In genomic region chr15:71109890-71110289, GRCh38 we compare ENCODE assay signal across 26 cellular contexts. TPM values are rescaled to one million over a fixed set of nuclear protein-coding genes. Genes with fewer than 3 reads are reported as not detected.
DNase-seq lines count a peak whose midpoint lies in the region; ATAC-seq, FAIRE-seq and TF ChIP-seq lines count a peak whose summit lies in the region.
"Had no signal": no experiment of that assay in that cellular context is flagged by ENCODE, and none has a peak within 500 bp of the region (broad histone marks: within the 10 kb centered on the region; RNA-seq: fewer than 3 reads in every experiment).

No MANE protein-coding gene starts in this region.

- no peak overlapping the region for H3K4me3 ChIP-seq in A549
- no peak overlapping the region for H3K4me3 ChIP-seq in IMR-90 (ENCODE audit: insufficient read depth, low read depth, low read length)
- H3K4me3 ChIP-seq in body of pancreas, result no peak overlapping the region
- no peak overlapping the region for H3K4me3 ChIP-seq in pancreas
- H3K4me3 ChIP-seq: SJCRH30 had no signal

- H4K5ac ChIP-seq in IMR-90 (ENCODE audit: low read depth, low read length), result peak overlapping the region; percentile 85

- H3K4me2 ChIP-seq in A549, result no peak overlapping the region
- no peak overlapping the region for H3K4me2 ChIP-seq in IMR-90 (ENCODE audit: low read depth, low read length)

- H2AFZ ChIP-seq in IMR-90 (replicated peaks; ENCODE audit: low read length, poor library complexity), result peak overlapping the region; percentile 48

- peak overlapping the region; percentile 43; the same call in 1 of the 2 replicates for H3K14ac ChIP-seq in IMR-90 (replicated peaks; ENCODE audit: low read depth, low read length)

- POLR2A ChIA-PET in A549 (lab: Yijun Ruan, JAX), result no interaction called here
- POLR2A ChIA-PET in IMR-90 (lab: Charles Lee; ENCODE audit: unreplicated experiment), result no interaction called here

- DNase-seq in A549 (ENCODE audit: low read depth in 1 of 2, low spot score in 1 of 2) (no peak), IMR-90 (no peak), body of pancreas (no peak), pancreas (no peak), NOMO-1 (lab: John Stamatoyannopoulos, UW; ENCODE audit: unreplicated experiment in 2 of 2) (no peak), SKM-1 treated with dmso at 0.1 percent for 144 hours (lab: John Stamatoyannopoulos, UW; ENCODE audit: unreplicated experiment) (no peak), DMS153 (lab: John Stamatoyannopoulos, UW) (no peak)
- DNase-seq: C1 segment of cervical spinal cord; Caco-2; CD4-positive, alpha-beta memory T cell; DMS79; GF-D8; NCI-H1092; NCI-H1417 treated with DMSO at 0.1 percent for 48 hours; NCI-H187 treated with DMSO at 0.1 percent for 48 hours; NCI-H2171 treated with DMSO at 0.1 percent for 48 hours; NCI-H524 treated with DMSO at 0.1 percent for 48 hours; NCI-H774; SJCRH30; T-cell had no signal

- no peak overlapping the region for H3K9ac ChIP-seq in IMR-90 (ENCODE audit: low read depth, low read length)

- no peaks in the 10 kb centered on the region for H3K9me3 ChIP-seq in A549
- H3K9me3 ChIP-seq in IMR-90 (ENCODE audit: control insufficient read depth, insufficient read depth, low read length), result no peaks in the 10 kb centered on the region
- H3K9me3 ChIP-seq in body of pancreas, result no peaks in the 10 kb centered on the region
- no peaks in the 10 kb centered on the region for H3K9me3 ChIP-seq in pancreas
- H3K9me3 ChIP-seq: Caco-2, SJCRH30 had no signal

- no peak overlapping the region for H2BK5ac ChIP-seq in IMR-90 (ENCODE audit: low read depth, low read length, poor library complexity, severe bottlenecking)

- H2AK5ac ChIP-seq in IMR-90 (ENCODE audit: low read depth, low read length), result peak overlapping the region; percentile 90

- H3K4me1 ChIP-seq in A549, result peaks cover 30% of the 10 kb centered on the region
- H3K4me1 ChIP-seq in IMR-90 (ENCODE audit: control insufficient read depth, insufficient read depth, low read length), result peaks cover 14% of the 10 kb centered on the region
- H3K4me1 ChIP-seq in body of pancreas, result no peaks in the 10 kb centered on the region
- H3K4me1 ChIP-seq in pancreas, result no peaks in the 10 kb centered on the region
- H3K4me1 ChIP-seq: Caco-2, SJCRH30 had no signal

- H2BK120ac ChIP-seq in IMR-90 (ENCODE audit: low read depth, low read length), result peak overlapping the region; percentile 65; the same call in 1 of the 2 replicates

- H3K4ac ChIP-seq in IMR-90 (ENCODE audit: low read depth, low read length), result peak overlapping the region; percentile 85

- intact Hi-C loops in IMR-90 (cut with micrococcal nuclease), result loop anchor here (1.0 to 2.0 kb wide), 2 partner anchors 333 to 691 kb away; no protein-coding TSS in a partner anchor
- intact Hi-C loops in body of pancreas (cut with DNase I), result loop anchor here (10.0 kb wide), 1 partner anchor 325 kb away; no protein-coding TSS in a partner anchor
- intact Hi-C loops in pancreas (cut with DNase I), result loop anchor here in 1 of 3 donors (10.0 kb wide), 1 partner anchor 335 kb away; no protein-coding TSS in a partner anchor

- peak overlapping the region in 1 of 2 experiments; percentile 70; a peak in 2 of 4 replicates for H4K8ac ChIP-seq in IMR-90 (ENCODE audit: low read depth in 2 of 2, low read length in 2 of 2)

- peak overlapping the region; percentile 83; the same call in 1 of the 2 replicates for H2BK20ac ChIP-seq in IMR-90 (ENCODE audit: low read depth, low read length)

- TF ChIP-seq CTCF in A549 (IDR thresholded peaks at IDR 0.05) (no peak), IMR-90 (conservative IDR thresholded peaks at IDR 0.05; ENCODE audit: low read depth, low read length) (no peak), body of pancreas (IDR thresholded peaks at IDR 0.05) (no peak), pancreas (IDR thresholded peaks at IDR 0.05) (no peak)

- H2AK9ac ChIP-seq in IMR-90 (replicated peaks; ENCODE audit: low read depth, low read length, poor library complexity), result no peak overlapping the region

- ATAC-seq in A549 (no peak), IMR-90 (ENCODE audit: low read depth) (no peak), body of pancreas (peak; percentile 27), pancreas (peak in 3 of 4 donors; percentile 21 to 46 (median 29)), GM19463 (IDR thresholded peaks at IDR 0.05; ENCODE audit: unreplicated experiment) (no peak)
- ATAC-seq: T-cell had no signal

- no peak for TF ChIP-seq EP300 in A549 (IDR thresholded peaks at IDR 0.05)

- H3K56ac ChIP-seq in IMR-90 (ENCODE audit: extremely low read depth, insufficient read depth, low read length), result no peak overlapping the region

- TF ChIP-seq RAD21 in A549 (conservative IDR thresholded peaks at IDR 0.05 in 1 of 2, IDR thresholded peaks at IDR 0.05 in 1 of 2), result no peak
- TF ChIP-seq RAD21 in IMR-90 (IDR thresholded peaks at IDR 0.05; ENCODE audit: low read length), result no peak

- no peak for FAIRE-seq in A549 (lab: Jason Lieb, UNC)
- FAIRE-seq in pancreas (lab: Jason Lieb, UNC), result no peak
- FAIRE-seq: A204.1, GM12891, GM19239, H54 had no signal

- no peak overlapping the region for H3K23ac ChIP-seq in IMR-90 (ENCODE audit: low read depth, low read length)

- H3K27me3 ChIP-seq in IMR-90 (ENCODE audit: control insufficient read depth, insufficient read depth, low read length) (no peaks in the 10 kb centered on the region), body of pancreas (no peaks in the 10 kb centered on the region), pancreas (no peaks in the 10 kb centered on the region)
- H3K27me3 ChIP-seq: SJCRH30 had no signal

- H2BK15ac ChIP-seq in IMR-90 (ENCODE audit: low read depth, low read length), result peak overlapping the region; percentile 55; the same call in 2 of the 3 replicates

- H4K20me1 ChIP-seq in IMR-90 (ENCODE audit: insufficient read depth, low read length), result no peaks in the 10 kb centered on the region

- dilution Hi-C loops in IMR-90 (cut with HindIII; ENCODE audit: low sequenced_read_pairs, unreplicated experiment), result no loop called here

- WGBS in A549 (ENCODE audit: missing lambda C conversion rate), result 80% methylated on average over 4 of the region's 4 CpGs
- WGBS in IMR-90 (ENCODE audit: extremely low coverage in 2 of 2, insufficient read length in 1 of 2), 2 experiments, result 60% methylated on average over 1 of the region's 4 CpGs; no CpG with 5 or more reads in 1 of the 2 experiments
- WGBS in body of pancreas, 2 donors, result 31 to 32% methylated on average over 4 of the region's 4 CpGs
- 30 to 36% methylated on average over 4 of the region's 4 CpGs for WGBS in pancreas, 2 donors

- peak overlapping the region; percentile 90 for H3K18ac ChIP-seq in IMR-90 (ENCODE audit: low read depth, low read length)

- H3K79me1 ChIP-seq in IMR-90 (ENCODE audit: low read depth in 1 of 2, low read length in 2 of 2), result peaks cover 0 to 3% of the 10 kb centered on the region in 2 experiments; a peak in 1 of 4 replicates

- no TSS peak for BruUV-seq in IMR-90 (replicated peaks; lab: Mats Ljungman, UMichigan)

- in situ Hi-C loops in IMR-90 (cut with MboI; ENCODE audit: low sequenced_read_pairs), result loop anchor here (5.0 to 10.0 kb wide), 4 partner anchors 98 to 697 kb away; partner anchors contain the start of genes LRRC49 and THAP10

- peak overlapping the region; percentile 87 for H4K91ac ChIP-seq in IMR-90 (ENCODE audit: insufficient read depth, low read depth, low read length)

- CTCF ChIA-PET in A549 (lab: Yijun Ruan, JAX), result interaction anchor here (0.7 to 3.2 kb wide), 5 partner anchors 17 to 334 kb away, joined by 3 to 14 read pairs (median 3); no protein-coding TSS in a partner anchor
- CTCF ChIA-PET in IMR-90 (lab: Yijun Ruan, JAX), result no interaction called here

- H3K27ac ChIP-seq in A549 (peak overlapping the region in 1 of 2 experiments; percentile 9; a peak in 2 of 6 replicates), IMR-90 (ENCODE audit: insufficient read depth, low read length) (no peak overlapping the region), body of pancreas (no peak overlapping the region), pancreas (no peak overlapping the region)
- H3K27ac ChIP-seq: HL-60, SJCRH30 had no signal

- H3K36me3 ChIP-seq in IMR-90 (ENCODE audit: control insufficient read depth, insufficient read depth, low read length), result no peaks in the 10 kb centered on the region
- no peaks in the 10 kb centered on the region for H3K36me3 ChIP-seq in body of pancreas (replicated peaks in 1 of 2; ENCODE audit: insufficient read depth in 1 of 2, low read depth in 2 of 2)
- no peaks in the 10 kb centered on the region for H3K36me3 ChIP-seq in pancreas
- H3K36me3 ChIP-seq: SJCRH30 had no signal

- TF ChIP-seq POLR2A in A549 (IDR thresholded peaks at IDR 0.05; ENCODE audit: low read length), result no peak
- TF ChIP-seq POLR2A in IMR-90 (IDR thresholded peaks at IDR 0.05; ENCODE audit: low read depth, low read length), result no peak
- TF ChIP-seq POLR2A in body of pancreas (IDR thresholded peaks at IDR 0.05), result no peak

- H3K9me1 ChIP-seq in IMR-90 (ENCODE audit: insufficient read depth, low read length), result peaks cover 8% of the 10 kb centered on the region; the same call in 1 of the 2 replicates

TF ChIP-seq in A549, 52 proteins besides CTCF, POLR2A, EP300 and RAD21:
- TF ChIP-seq ESRRA (IDR thresholded peaks at IDR 0.05; ENCODE audit: borderline replicate concordance, low read length) (no peak), HDAC2 (IDR thresholded peaks at IDR 0.05) (no peak), MAFK (IDR thresholded peaks at IDR 0.05; ENCODE audit: partially characterized antibody) (peak; percentile 8), FOSL2 (IDR thresholded peaks at IDR 0.05) (no peak), FOSL2 (CRISPR knock-in tag; IDR thresholded peaks at IDR 0.05) (no peak), TFCP2L1 (CRISPR knock-in tag; IDR thresholded peaks at IDR 0.05) (no peak)

TF ChIP-seq in IMR-90, 13 proteins besides CTCF, POLR2A, EP300 and RAD21 (continues in another document):
- TF ChIP-seq MAZ (IDR thresholded peaks at IDR 0.05; ENCODE audit: borderline replicate concordance, low read depth, low read length) (no peak), RCOR1 (IDR thresholded peaks at IDR 0.05; ENCODE audit: insufficient replicate concordance, low read length) (no peak), MXI1 (IDR thresholded peaks at IDR 0.05; ENCODE audit: borderline replicate concordance, low read depth, low read length) (no peak), CEBPB (IDR thresholded peaks at IDR 0.05; ENCODE audit: low read depth, low read length) (no peak), SMC3 (IDR thresholded peaks at IDR 0.05; ENCODE audit: low read depth, low read length) (no peak), MAFK (IDR thresholded peaks at IDR 0.05; ENCODE audit: low read depth, low read length) (no peak)

RNA-seq across cellular contexts. Expression of gene THSD4, which starts 5.4 kb away (rescaled TPM):
- polyA plus RNA-seq in A549 (2011; rRNA removed) (40.7 and 47.4 TPM in 2 replicates), A549 (2017; fragmentation: RNase III; extraction: RNeasy Plus Mini Kit Qiagen cat#74134 plus additional on column Dnase treatment) (14.6 to 15.8 TPM (median 15.3 TPM) in 3 replicates), IMR-90 (2012; rRNA removed) (30.5 and 31.1 TPM in 2 replicates), pancreas (1 to 10 TPM; 7.8 to 9.0 TPM)
- polyA plus RNA-seq in A549 (2012; cell fraction: cytosol; rRNA removed), result 11.8 and 13.5 TPM in 2 replicates
- polyA plus RNA-seq in A549 (2012; cell fraction: nucleus; rRNA removed), result 29.7 and 30.3 TPM in 2 replicates
- 79.8 and 103 TPM in 2 replicates for polyA minus RNA-seq in A549 (2011; rRNA and poly(A)+ RNA removed)
- total RNA-seq in IMR-90 (2012; rRNA removed) (25.5 and 31.1 TPM in 2 replicates), body of pancreas (10 to 100 TPM; 12.9 to 16.1 TPM), pancreas (10 to 100 TPM in 5 of 6 donors, 1 to 10 TPM in 1; 6.0 to 17.8 (median 14.2) TPM)
- 21.7 and 44.3 TPM in 2 replicates for polyA plus RNA-seq in IMR-90 (2012; cell fraction: cytosol; rRNA removed)
- polyA plus RNA-seq in IMR-90 (2012; cell fraction: nucleus; rRNA removed; ENCODE audit: low replicate concordance), result 38.0 and 45.5 TPM in 2 replicates
- total RNA-seq: CD4-positive, alpha-beta memory T cell had no signal
- polyA plus RNA-seq: CD4-positive, alpha-beta memory T cell had no signal

Comparison
In these comparisons a context has a peak if more than half of its experiments do, and no peak if none do; other contexts are left out.
1. ATAC-seq: peak in body of pancreas (single experiment) and pancreas (3 of 4); none in A549 (0 of 2), IMR-90 (single experiment) and GM19463 (single experiment).